1 cellular context compared by ENCODE assay signal in genomic region chr2:19073522-19073921, GRCh38.
TF ChIP-seq lines count a peak whose summit lies in the region.

No MANE protein-coding gene starts in this region.

TF ChIP-seq in H1, 55 proteins besides CTCF, POLR2A, EP300 and RAD21 (continued from another document):
- TF ChIP-seq CHD7 (IDR thresholded peaks at IDR 0.05; ENCODE audit: insufficient replicate concordance, low read length), result no peak
- no peak for TF ChIP-seq NANOG (IDR thresholded peaks at IDR 0.05; ENCODE audit: insufficient read depth, low read depth, low read length, poor library complexity, severe bottlenecking)
- no peak for TF ChIP-seq ATF3 (IDR thresholded peaks at IDR 0.05; ENCODE audit: insufficient read depth, low read depth, low read length)
- no peak for TF ChIP-seq TEAD4 (IDR thresholded peaks at IDR 0.05; ENCODE audit: low read depth, low read length)
- TF ChIP-seq SIRT6 (IDR thresholded peaks at IDR 0.05; ENCODE audit: low read length), result no peak
